Comparison of ENCODE assay signal across 19 cellular contexts in genomic region chr7:23268746-23269145, GRCh38. TPM values are rescaled to one million over a fixed set of nuclear protein-coding genes. Genes with fewer than 3 reads are reported as not detected.
"Had no signal": no experiment of that assay in that cellular context is flagged by ENCODE, and none has a peak within 500 bp of the region (broad histone marks: within the 10 kb centered on the region; RNA-seq: fewer than 3 reads in every experiment).

No MANE protein-coding gene starts in this region.

- H3K36me3 Mint-ChIP-seq: activated naive CD4-positive, alpha-beta T cell treated with anti-CD3 and anti-CD28 coated beads, Interleukin-2, amount 50 U/mL, for 24 hours; natural killer cell treated with Interleukin-12 subunit alpha and Interleukin-12 subunit beta and Interleukin-15 and Interleukin-18, amount 100 ng/mL, for 72 hours; stimulated activated memory B cell treated with anti-CD40 and anti-IgM and Interleukin-4, amounts not matched to agents 10 μg/mL and 1 μg/mL and 100 μg/mL, for 72 hours; type B pancreatic cell had no signal

- ATAC-seq: activated CD4-positive, CD25-positive, alpha-beta regulatory T cell treated with anti-CD3 and anti-CD28 coated beads, Interleukin-2, amount 50 U/mL, for 24 hours; activated T-cell treated with anti-CD3 and anti-CD28 coated beads, Interleukin-2, amount 50 U/mL, for 72 hours; lower lobe of right lung; pancreas; stimulated activated memory B cell treated with anti-CD40 and anti-IgM and Interleukin-4, amounts not matched to agents 10 μg/mL and 1 μg/mL and 100 μg/mL, for 72 hours had no signal

- H3K36me3 ChIP-seq: cardiac muscle cell, neutrophil, pancreas, spleen had no signal

- H3K27ac Mint-ChIP-seq: activated naive CD4-positive, alpha-beta T cell treated with anti-CD3 and anti-CD28 coated beads, Interleukin-2, amount 50 U/mL, for 24 hours; activated T-cell treated with anti-CD3 and anti-CD28 coated beads, Interleukin-2, amount 50 U/mL, for 72 hours; natural killer cell treated with Interleukin-12 subunit alpha and Interleukin-12 subunit beta and Interleukin-15 and Interleukin-18, amount 100 ng/mL, for 72 hours; stimulated activated memory B cell treated with anti-CD40 and anti-IgM and Interleukin-4, amounts not matched to agents 10 μg/mL and 1 μg/mL and 100 μg/mL, for 72 hours; type B pancreatic cell had no signal

- H3K4me1 ChIP-seq: lower lobe of right lung, testis had no signal

- H3K27me3 ChIP-seq: cardiac muscle cell, neutrophil, pancreas, spleen, testis had no signal

- H3K4me3 Mint-ChIP-seq: activated naive CD4-positive, alpha-beta T cell treated with anti-CD3 and anti-CD28 coated beads, Interleukin-2, amount 50 U/mL, for 24 hours; activated T-cell treated with anti-CD3 and anti-CD28 coated beads, Interleukin-2, amount 50 U/mL, for 72 hours; natural killer cell treated with Interleukin-12 subunit alpha and Interleukin-12 subunit beta and Interleukin-15 and Interleukin-18, amount 100 ng/mL, for 72 hours; stimulated activated memory B cell treated with anti-CD40 and anti-IgM and Interleukin-4, amounts not matched to agents 10 μg/mL and 1 μg/mL and 100 μg/mL, for 72 hours; type B pancreatic cell had no signal

- DNase-seq: activated CD4-positive, alpha-beta T cell treated with anti-CD3 and anti-CD28 coated beads, Interleukin-2, amount 50 U/mL, for 1 hour; activated CD8-positive, alpha-beta memory T cell treated with anti-CD3 and anti-CD28 coated beads for 24 hours; activated gamma-delta T cell; activated T-cell treated with anti-CD3 and anti-CD28 coated beads, Interleukin-2, amount 50 U/mL, for 72 hours; dorsolateral prefrontal cortex; erythroblast; left cardiac atrium; lower lobe of right lung; pancreas; spleen; stimulated activated CD4-positive, alpha-beta T cell treated with anti-CD3 and anti-CD28 coated beads, Interleukin-4, amount 100 ng/mL, for 4 hours; testis had no signal

- H3K4me3 ChIP-seq: cardiac muscle cell, dorsolateral prefrontal cortex, lower lobe of right lung, pancreas, spleen, testis had no signal

- H3K27me3 Mint-ChIP-seq: stimulated activated memory B cell treated with anti-CD40 and anti-IgM and Interleukin-4, amounts not matched to agents 10 μg/mL and 1 μg/mL and 100 μg/mL, for 72 hours had no signal

- H3K27ac ChIP-seq: cardiac muscle cell, dorsolateral prefrontal cortex, lower lobe of right lung, neutrophil, pancreas, spleen, testis had no signal

- FAIRE-seq: pancreas had no signal

- H3K9me3 ChIP-seq: lower lobe of right lung, neutrophil, pancreas, spleen, testis had no signal

- H3K9me3 Mint-ChIP-seq: activated naive CD4-positive, alpha-beta T cell treated with anti-CD3 and anti-CD28 coated beads, Interleukin-2, amount 50 U/mL, for 24 hours; activated T-cell treated with anti-CD3 and anti-CD28 coated beads, Interleukin-2, amount 50 U/mL, for 72 hours; natural killer cell treated with Interleukin-12 subunit alpha and Interleukin-12 subunit beta and Interleukin-15 and Interleukin-18, amount 100 ng/mL, for 72 hours; stimulated activated memory B cell treated with anti-CD40 and anti-IgM and Interleukin-4, amounts not matched to agents 10 μg/mL and 1 μg/mL and 100 μg/mL, for 72 hours; type B pancreatic cell had no signal

RNA-seq across cellular contexts. Expression of gene GPNMB, which starts 22.2 kb away (rescaled TPM):
- total RNA-seq: natural killer cell treated with Interleukin-12 subunit alpha and Interleukin-12 subunit beta and Interleukin-15 and Interleukin-18, amount 100 ng/mL, for 72 hours had no signal
